ENCODE assay signal across 24 cellular contexts in genomic region chr4:41438564-41438963, GRCh38.
DNase-seq lines count a peak whose midpoint lies in the region; ATAC-seq, FAIRE-seq and TF ChIP-seq lines count a peak whose summit lies in the region.
"Had no signal": no experiment of that assay in that cellular context is flagged by ENCODE, and none has a peak within 500 bp of the region (broad histone marks: within the 10 kb centered on the region; RNA-seq: fewer than 3 reads in every experiment).

No MANE protein-coding gene starts in this region.

- H3K36me3 ChIP-seq in WERI-Rb-1, result no peaks in the 10 kb centered on the region
- no peaks in the 10 kb centered on the region for H3K36me3 ChIP-seq in gastroesophageal sphincter
- no peaks in the 10 kb centered on the region for H3K36me3 ChIP-seq in skeletal muscle tissue (ENCODE audit: control insufficient read depth in 3 of 3, insufficient read depth in 3 of 3, low read length in 3 of 3)
- H3K36me3 ChIP-seq: BLaER1, neutrophil, right lobe of liver had no signal

- POLR2A ChIA-PET in activated CD4-positive, alpha-beta memory T cell treated with anti-CD3 and anti-CD28 coated beads, Interleukin-2, amount 10 ng/mL, durations not matched to agents 7 days and 5 days (lab: Charles Lee), result no interaction called here

- CTCF ChIA-PET in activated CD4-positive, alpha-beta memory T cell treated with anti-CD3 and anti-CD28 coated beads, Interleukin-2, amount 10 ng/mL, durations not matched to agents 7 days and 5 days (lab: Charles Lee), result no interaction called here

- FAIRE-seq in GM12891 (lab: Jason Lieb, UNC), result peak; percentile 20
- FAIRE-seq: GM12878, K562 had no signal

- no peak overlapping the region for H3K27ac Mint-ChIP-seq in activated CD4-positive, alpha-beta memory T cell treated with anti-CD3 and anti-CD28 coated beads, Interleukin-2, amount 10 ng/mL, durations not matched to agents 7 days and 5 days
- H3K27ac Mint-ChIP-seq: activated CD4-positive, alpha-beta T cell treated with anti-CD3 and anti-CD28 coated beads for 36 hours; activated CD8-positive, alpha-beta memory T cell treated with anti-CD3 and anti-CD28 coated beads, Interleukin-2, amount 10 ng/mL, durations not matched to agents 7 days and 5 days; activated T-helper 2 cell treated with anti-CD3 and anti-CD28 coated beads, Interferon-gamma antibody, Interleukin-2, Interleukin-4, amounts not matched to agents 10 μg/mL and 5 μg/mL and 100 μg/mL, durations not matched to agents 14 hours and 24 hours and 36 hours; stimulated activated naive CD8-positive, alpha-beta T cell treated with anti-CD3 and anti-CD28 coated beads, Interleukin-15, Interleukin-2, amounts not matched to agents 100 ng/mL and 50 ng/mL, for 24 hours had no signal

- H3K27me3 ChIP-seq in WERI-Rb-1 (ENCODE audit: insufficient read depth, low read depth, severe bottlenecking), result no peaks in the 10 kb centered on the region
- H3K27me3 ChIP-seq in gastroesophageal sphincter, result no peaks in the 10 kb centered on the region
- H3K27me3 ChIP-seq in skeletal muscle tissue (ENCODE audit: control insufficient read depth in 3 of 3, insufficient read depth in 3 of 3, low read length in 3 of 3), result no peaks in the 10 kb centered on the region
- H3K27me3 ChIP-seq: BLaER1, neutrophil, right lobe of liver had no signal

- ATAC-seq in gastroesophageal sphincter (peak; percentile 36), HG03175 (IDR thresholded peaks at IDR 0.05; ENCODE audit: unreplicated experiment) (no peak)
- ATAC-seq: activated CD4-positive, alpha-beta T cell treated with anti-CD3 and anti-CD28 coated beads for 36 hours; activated CD8-positive, alpha-beta memory T cell treated with anti-CD3 and anti-CD28 coated beads, Interleukin-2, amount 10 ng/mL, durations not matched to agents 7 days and 5 days; GM12878; K562; Panc1; SK-N-SH treated with all-trans-retinoic acid at 6 μM for 48 hours had no signal

- 98% methylated on average over 7 of the region's 8 CpGs; no CpG with 5 or more reads in 1 of the 2 donors for WGBS in gastroesophageal sphincter (ENCODE audit: low coverage in 1 of 2), 2 donors

- H3K9me3 Mint-ChIP-seq in activated CD4-positive, alpha-beta memory T cell treated with anti-CD3 and anti-CD28 coated beads, Interleukin-2, amount 10 ng/mL, durations not matched to agents 7 days and 5 days, result no peaks in the 10 kb centered on the region
- H3K9me3 Mint-ChIP-seq: activated T-helper 2 cell treated with anti-CD3 and anti-CD28 coated beads, Interferon-gamma antibody, Interleukin-2, Interleukin-4, amounts not matched to agents 10 μg/mL and 5 μg/mL and 100 μg/mL, durations not matched to agents 14 hours and 24 hours and 36 hours; central memory CD8-positive, alpha-beta T cell; stimulated activated naive CD8-positive, alpha-beta T cell treated with anti-CD3 and anti-CD28 coated beads, Interleukin-15, Interleukin-2, amounts not matched to agents 100 ng/mL and 50 ng/mL, for 24 hours had no signal

- H3K27ac ChIP-seq in WERI-Rb-1 (no peak overlapping the region), gastroesophageal sphincter (no peak overlapping the region), skeletal muscle tissue (ENCODE audit: low read depth, low read length) (no peak overlapping the region)
- H3K27ac ChIP-seq: BLaER1, HL-60, neutrophil, right lobe of liver had no signal

- DNase-seq in GM12891 (ENCODE audit: insufficient read length, low spot score), result no peak
- DNase-seq in WERI-Rb-1, result peak; percentile 13
- no peak for DNase-seq in AG08396 (ENCODE audit: low spot score)
- no peak for DNase-seq in activated CD4-positive, alpha-beta memory T cell treated with anti-CD3 and anti-CD28 coated beads, Interleukin-2, amount 10 ng/mL, durations not matched to agents 7 days and 5 days
- DNase-seq: activated CD4-positive, alpha-beta T cell treated with anti-CD3 and anti-CD28 coated beads for 36 hours; activated CD8-positive, alpha-beta memory T cell treated with anti-CD3 and anti-CD28 coated beads, Interleukin-2, amount 10 ng/mL, durations not matched to agents 7 days and 5 days; GDM1; HCEC 1CT; NCI-H2081 treated with DMSO at 0.1 percent for 48 hours; T1000 had no signal

- no peak for TF ChIP-seq POLR2A in GM12891 (IDR thresholded peaks at IDR 0.05; ENCODE audit: low read depth, low read length)
- TF ChIP-seq POLR2A in gastroesophageal sphincter (IDR thresholded peaks at IDR 0.05), result no peak

- no peak for TF ChIP-seq EP300 in gastroesophageal sphincter (IDR thresholded peaks at IDR 0.05)

- H3K4me1 Mint-ChIP-seq in activated CD4-positive, alpha-beta memory T cell treated with anti-CD3 and anti-CD28 coated beads, Interleukin-2, amount 10 ng/mL, durations not matched to agents 7 days and 5 days, result no peaks in the 10 kb centered on the region
- H3K4me1 Mint-ChIP-seq: activated CD4-positive, alpha-beta T cell treated with anti-CD3 and anti-CD28 coated beads for 36 hours; activated CD8-positive, alpha-beta memory T cell treated with anti-CD3 and anti-CD28 coated beads, Interleukin-2, amount 10 ng/mL, durations not matched to agents 7 days and 5 days; central memory CD8-positive, alpha-beta T cell had no signal

- peaks cover 7 to 28% (median 12%) of the 10 kb centered on the region in 3 donors for H3K4me1 ChIP-seq in gastroesophageal sphincter
- H3K4me1 ChIP-seq in skeletal muscle tissue (ENCODE audit: control insufficient read depth in 3 of 3, insufficient read depth in 3 of 3, low read length in 3 of 3), result peaks cover 30 to 43% (median 43%) of the 10 kb centered on the region in 3 donors

- H3K9me3 ChIP-seq in WERI-Rb-1 (ENCODE audit: severe bottlenecking), result peaks cover 3% of the 10 kb centered on the region
- H3K9me3 ChIP-seq in gastroesophageal sphincter, result no peaks in the 10 kb centered on the region
- peaks cover 0 to 2% (median 0%) of the 10 kb centered on the region in 3 donors for H3K9me3 ChIP-seq in skeletal muscle tissue (ENCODE audit: control insufficient read depth in 3 of 3, low read length in 3 of 3)
- H3K9me3 ChIP-seq: BLaER1, neutrophil, right lobe of liver had no signal

- H3K36me3 Mint-ChIP-seq in activated CD4-positive, alpha-beta memory T cell treated with anti-CD3 and anti-CD28 coated beads, Interleukin-2, amount 10 ng/mL, durations not matched to agents 7 days and 5 days (ENCODE audit: low read depth), result no peaks in the 10 kb centered on the region
- H3K36me3 Mint-ChIP-seq: activated CD8-positive, alpha-beta memory T cell treated with anti-CD3 and anti-CD28 coated beads, Interleukin-2, amount 10 ng/mL, durations not matched to agents 7 days and 5 days had no signal

- no peak overlapping the region for H3K9ac ChIP-seq in skeletal muscle tissue (ENCODE audit: low read depth in 1 of 3, low read length in 3 of 3)
- H3K9ac ChIP-seq: BLaER1 had no signal

- H3K4me3 Mint-ChIP-seq in activated CD4-positive, alpha-beta memory T cell treated with anti-CD3 and anti-CD28 coated beads, Interleukin-2, amount 10 ng/mL, durations not matched to agents 7 days and 5 days, result no peak overlapping the region
- H3K4me3 Mint-ChIP-seq: activated CD4-positive, alpha-beta T cell treated with anti-CD3 and anti-CD28 coated beads for 36 hours; activated CD8-positive, alpha-beta memory T cell treated with anti-CD3 and anti-CD28 coated beads, Interleukin-2, amount 10 ng/mL, durations not matched to agents 7 days and 5 days; central memory CD8-positive, alpha-beta T cell; stimulated activated naive CD8-positive, alpha-beta T cell treated with anti-CD3 and anti-CD28 coated beads, Interleukin-15, Interleukin-2, amounts not matched to agents 100 ng/mL and 50 ng/mL, for 24 hours had no signal

- H3K27me3 Mint-ChIP-seq in activated CD4-positive, alpha-beta memory T cell treated with anti-CD3 and anti-CD28 coated beads, Interleukin-2, amount 10 ng/mL, durations not matched to agents 7 days and 5 days, result no peaks in the 10 kb centered on the region
- H3K27me3 Mint-ChIP-seq: activated CD8-positive, alpha-beta memory T cell treated with anti-CD3 and anti-CD28 coated beads, Interleukin-2, amount 10 ng/mL, durations not matched to agents 7 days and 5 days; central memory CD8-positive, alpha-beta T cell; stimulated activated naive CD8-positive, alpha-beta T cell treated with anti-CD3 and anti-CD28 coated beads, Interleukin-15, Interleukin-2, amounts not matched to agents 100 ng/mL and 50 ng/mL, for 24 hours had no signal

- TF ChIP-seq CTCF in WERI-Rb-1 (IDR thresholded peaks at IDR 0.05; ENCODE audit: low read depth, low read length) (no peak), gastroesophageal sphincter (IDR thresholded peaks at IDR 0.05) (no peak)

- H3K4me3 ChIP-seq in WERI-Rb-1 (ENCODE audit: low read depth, low read length), result no peak overlapping the region
- no peak overlapping the region for H3K4me3 ChIP-seq in gastroesophageal sphincter
- peak overlapping the region in 2 of 3 donors; percentile 15 to 34 for H3K4me3 ChIP-seq in skeletal muscle tissue (ENCODE audit: low read length in 3 of 3)
- H3K4me3 ChIP-seq: BLaER1, GM12878, K562, right lobe of liver had no signal

TF ChIP-seq in GM12891, 5 proteins besides CTCF, POLR2A, EP300 and RAD21:
- TF ChIP-seq PAX5 (IDR thresholded peaks at IDR 0.05; ENCODE audit: insufficient read depth, low read length, severe bottlenecking) (no peak), POLR2AphosphoS5 (IDR thresholded peaks at IDR 0.05; ENCODE audit: low read depth, low read length) (no peak), SPI1 (IDR thresholded peaks at IDR 0.05; ENCODE audit: low read depth, low read length) (no peak)

Comparison
In these comparisons a context has a peak if more than half of its experiments do, and no peak if none do; other contexts are left out.
1. H3K4me3 ChIP-seq: peak in skeletal muscle tissue (2 of 3); none in WERI-Rb-1 (single experiment) and gastroesophageal sphincter (0 of 2).